ENCODE assay signal across 2 cellular contexts in genomic region chr20:57647006-57647932, GRCh38.
TF ChIP-seq lines count a peak whose summit lies in the region.

No MANE protein-coding gene starts in this region.

TF ChIP-seq in SK-N-SH, 30 proteins besides CTCF, POLR2A, EP300 and RAD21 (continued from another document):
- TF ChIP-seq, protein P1, sequence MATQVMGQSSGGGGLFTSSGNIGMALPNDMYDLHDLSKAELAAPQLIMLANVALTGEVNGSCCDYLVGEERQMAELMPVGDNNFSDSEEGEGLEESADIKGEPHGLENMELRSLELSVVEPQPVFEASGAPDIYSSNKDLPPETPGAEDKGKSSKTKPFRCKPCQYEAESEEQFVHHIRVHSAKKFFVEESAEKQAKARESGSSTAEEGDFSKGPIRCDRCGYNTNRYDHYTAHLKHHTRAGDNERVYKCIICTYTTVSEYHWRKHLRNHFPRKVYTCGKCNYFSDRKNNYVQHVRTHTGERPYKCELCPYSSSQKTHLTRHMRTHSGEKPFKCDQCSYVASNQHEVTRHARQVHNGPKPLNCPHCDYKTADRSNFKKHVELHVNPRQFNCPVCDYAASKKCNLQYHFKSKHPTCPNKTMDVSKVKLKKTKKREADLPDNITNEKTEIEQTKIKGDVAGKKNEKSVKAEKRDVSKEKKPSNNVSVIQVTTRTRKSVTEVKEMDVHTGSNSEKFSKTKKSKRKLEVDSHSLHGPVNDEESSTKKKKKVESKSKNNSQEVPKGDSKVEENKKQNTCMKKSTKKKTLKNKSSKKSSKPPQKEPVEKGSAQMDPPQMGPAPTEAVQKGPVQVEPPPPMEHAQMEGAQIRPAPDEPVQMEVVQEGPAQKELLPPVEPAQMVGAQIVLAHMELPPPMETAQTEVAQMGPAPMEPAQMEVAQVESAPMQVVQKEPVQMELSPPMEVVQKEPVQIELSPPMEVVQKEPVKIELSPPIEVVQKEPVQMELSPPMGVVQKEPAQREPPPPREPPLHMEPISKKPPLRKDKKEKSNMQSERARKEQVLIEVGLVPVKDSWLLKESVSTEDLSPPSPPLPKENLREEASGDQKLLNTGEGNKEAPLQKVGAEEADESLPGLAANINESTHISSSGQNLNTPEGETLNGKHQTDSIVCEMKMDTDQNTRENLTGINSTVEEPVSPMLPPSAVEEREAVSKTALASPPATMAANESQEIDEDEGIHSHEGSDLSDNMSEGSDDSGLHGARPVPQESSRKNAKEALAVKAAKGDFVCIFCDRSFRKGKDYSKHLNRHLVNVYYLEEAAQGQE (IDR thresholded peaks at IDR 0.05; ENCODE audit: low read depth, low read length), result no peak
- TF ChIP-seq TCF12 (IDR thresholded peaks at IDR 0.05) (no peak), RXRA (IDR thresholded peaks at IDR 0.05; ENCODE audit: borderline replicate concordance, low read depth) (no peak), NFIC (IDR thresholded peaks at IDR 0.05; ENCODE audit: borderline replicate concordance) (no peak), MAX (IDR thresholded peaks at IDR 0.05; ENCODE audit: low read depth) (no peak), USF1 (IDR thresholded peaks at IDR 0.05; ENCODE audit: borderline replicate concordance, low read depth) (no peak), YY1 (IDR thresholded peaks at IDR 0.05; ENCODE audit: low read depth) (no peak), ELF1 (IDR thresholded peaks at IDR 0.05) (no peak), POLR2AphosphoS5 (IDR thresholded peaks at IDR 0.05; ENCODE audit: low read depth, low read length) (no peak), MXI1 (IDR thresholded peaks at IDR 0.05; ENCODE audit: low read depth, low read length) (no peak)

TF ChIP-seq in SK-N-SH treated with all-trans-retinoic acid at 6 μM for 48 hours, 23 proteins besides CTCF, POLR2A, EP300 and RAD21 (continued from another document):
- TF ChIP-seq TSHZ2 (CRISPR knock-in tag; IDR thresholded peaks at IDR 0.05) (no peak), SNAI2 (CRISPR knock-in tag; IDR thresholded peaks at IDR 0.05) (no peak), ESRRG (CRISPR knock-in tag; IDR thresholded peaks at IDR 0.05) (no peak), CSDC2 (CRISPR knock-in tag; IDR thresholded peaks at IDR 0.05) (no peak), ZC3H10 (CRISPR knock-in tag; IDR thresholded peaks at IDR 0.05) (no peak), TOX (CRISPR knock-in tag; IDR thresholded peaks at IDR 0.05; ENCODE audit: borderline replicate concordance) (no peak), ISL1 (CRISPR knock-in tag; IDR thresholded peaks at IDR 0.05) (no peak), CREB5 (CRISPR knock-in tag; IDR thresholded peaks at IDR 0.05; ENCODE audit: low read depth) (no peak), ZFP30 (CRISPR knock-in tag; IDR thresholded peaks at IDR 0.05) (no peak), POU6F1 (CRISPR knock-in tag; IDR thresholded peaks at IDR 0.05; ENCODE audit: borderline replicate concordance, low read depth) (no peak)
